Comparison of ENCODE assay signal across 12 cellular contexts in the genomic region with DNA sequence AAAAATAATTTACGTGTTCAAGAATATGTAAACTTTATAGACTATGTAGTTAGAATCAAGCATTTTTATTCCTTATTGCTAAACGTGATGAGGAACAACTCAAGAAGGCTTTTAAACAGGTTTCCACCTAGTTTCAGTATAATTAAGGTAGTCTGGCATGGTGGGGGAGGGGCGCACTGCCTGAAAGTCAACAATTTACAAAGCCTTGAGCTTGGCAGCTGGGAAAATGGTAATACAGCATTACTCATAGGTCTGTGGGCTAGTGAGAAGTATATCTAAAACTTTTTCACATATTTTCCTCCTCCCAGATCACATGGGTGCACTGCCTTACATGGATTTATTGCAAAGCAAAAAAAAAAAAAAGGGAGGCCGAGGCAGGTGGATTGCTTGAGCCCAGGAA.
A peak's percentile ranks its signal among the peaks of the same experiment; 100 is the strongest.
DNase-seq lines count a peak whose midpoint lies in the region; ATAC-seq and TF ChIP-seq lines count a peak whose summit lies in the region.
"Had no signal": no experiment of that assay in that cellular context is flagged by ENCODE, and none has a peak within 500 bp of the region (broad histone marks: within the 10 kb centered on the region; RNA-seq: fewer than 3 reads in every experiment).

No MANE protein-coding gene starts in this region.

- ATAC-seq in right lobe of liver (peak; percentile 53 to 81 (median 56)), GM19324 (IDR thresholded peaks at IDR 0.05; ENCODE audit: low FRiP score, unreplicated experiment) (no peak), GM21528 (IDR thresholded peaks at IDR 0.05; ENCODE audit: low FRiP score, unreplicated experiment) (no peak)
- ATAC-seq: left ventricle myocardium superior had no signal

- TF ChIP-seq CTCF in Calu3 (IDR thresholded peaks at IDR 0.05; ENCODE audit: unreplicated experiment): no peak
- no peak for TF ChIP-seq CTCF in chondrocyte (IDR thresholded peaks at IDR 0.05)
- TF ChIP-seq CTCF in right lobe of liver (IDR thresholded peaks at IDR 0.05): no peak
- no peak for TF ChIP-seq CTCF in Peyer's patch (IDR thresholded peaks at IDR 0.05)

- H3K36me3 Mint-ChIP-seq in Calu3 (ENCODE audit: insufficient read depth, unreplicated experiment) (no peaks in the 10 kb centered on the region), chondrocyte (ENCODE audit: low read depth) (no peaks in the 10 kb centered on the region)

- H3K27me3 Mint-ChIP-seq in Calu3 (ENCODE audit: unreplicated experiment) (no peaks in the 10 kb centered on the region), chondrocyte (ENCODE audit: low read depth) (no peaks in the 10 kb centered on the region)

- H3K27me3 ChIP-seq in right lobe of liver (no peaks in the 10 kb centered on the region), Peyer's patch (no peaks in the 10 kb centered on the region)
- H3K27me3 ChIP-seq: uterus had no signal

- 53% methylated on average over 3 of the region's 4 CpGs for WGBS in right lobe of liver (ENCODE audit: insufficient coverage, low coverage, low lambda C conversion rate, missing lambda C conversion rate)

- CTCF ChIA-PET in Calu3 (lab: Charles Lee): interaction anchor here (0.6 to 1.0 kb wide), 4 partner anchors 19 to 666 kb away, joined by 3 to 10 read pairs (median 4); no protein-coding TSS in a partner anchor

- H3K4me3 ChIP-seq in right lobe of liver (no peak overlapping the region), Peyer's patch (no peak overlapping the region)
- H3K4me3 ChIP-seq: prostate gland, uterus had no signal

- no peaks in the 10 kb centered on the region for H3K36me3 ChIP-seq in right lobe of liver
- no peaks in the 10 kb centered on the region for H3K36me3 ChIP-seq in Peyer's patch
- H3K36me3 ChIP-seq: prostate gland, uterus had no signal

- H3K9me3 ChIP-seq in right lobe of liver (no peaks in the 10 kb centered on the region), Peyer's patch (no peaks in the 10 kb centered on the region)
- H3K9me3 ChIP-seq: prostate gland, uterus had no signal

- DNase-seq in Calu3 (peak; percentile 52), M059J (ENCODE audit: low read depth) (peak; percentile 80), chondrocyte (ENCODE audit: low spot score) (no peak), right lobe of liver (peak; percentile 53 to 73 (median 58)), midbrain (lab: John Stamatoyannopoulos, UW) (no peak), Peyer's patch (no peak)
- DNase-seq: KG1, left ventricle myocardium superior, uterus had no signal

- BruUV-seq in Calu3 (replicated peaks; lab: Mats Ljungman, UMichigan): no TSS peak

- no peaks in the 10 kb centered on the region for H3K9me3 Mint-ChIP-seq in Calu3 (ENCODE audit: low read depth, unreplicated experiment)
- no peaks in the 10 kb centered on the region for H3K9me3 Mint-ChIP-seq in chondrocyte (ENCODE audit: low read depth)

- intact Hi-C loops in Calu3 (cut with micrococcal nuclease; ENCODE audit: unreplicated experiment) (no loop called here), right lobe of liver (cut with DNase I) (no loop called here)

- TF ChIP-seq POLR2A in right lobe of liver (IDR thresholded peaks at IDR 0.05): no peak
- TF ChIP-seq POLR2A in Peyer's patch (IDR thresholded peaks at IDR 0.05): no peak

- H3K4me1 ChIP-seq in right lobe of liver (peaks cover 0 to 33% (median 11%) of the 10 kb centered on the region in 4 donors), Peyer's patch (no peaks in the 10 kb centered on the region)
- H3K4me1 ChIP-seq: prostate gland, uterus had no signal

- H3K4me3 Mint-ChIP-seq in Calu3 (ENCODE audit: low read depth, unreplicated experiment) (no peak overlapping the region), chondrocyte (ENCODE audit: unreplicated experiment) (no peak overlapping the region)

- H3K27ac ChIP-seq in right lobe of liver (no peak overlapping the region), Peyer's patch (no peak overlapping the region)
- H3K27ac ChIP-seq: prostate gland, uterus had no signal

- H3K27ac Mint-ChIP-seq in Calu3 (ENCODE audit: unreplicated experiment) (no peak overlapping the region), chondrocyte (ENCODE audit: unreplicated experiment) (peak overlapping the region; percentile 27)

- H3K4me1 Mint-ChIP-seq in Calu3 (ENCODE audit: low read depth, unreplicated experiment): peaks cover 51% of the 10 kb centered on the region
- H3K4me1 Mint-ChIP-seq in chondrocyte (ENCODE audit: low read depth): peaks cover 22% of the 10 kb centered on the region

Comparison
In these comparisons a context has a peak if more than half of its experiments do, and no peak if none do; other contexts are left out.
1. DNase-seq: peak in Calu3 (single experiment), M059J (single experiment) and right lobe of liver (3 of 3); none in chondrocyte (single experiment), midbrain (single experiment) and Peyer's patch (0 of 3).
2. ATAC-seq: peak in right lobe of liver (4 of 4); none in GM19324 (single experiment) and GM21528 (single experiment).